6 cellular contexts compared by ENCODE assay signal in genomic region chr6:151867361-151867869, GRCh38. TPM values are rescaled to one million over a fixed set of nuclear protein-coding genes. Genes with fewer than 3 reads are reported as not detected.
"Had no signal": no experiment of that assay in that cellular context is flagged by ENCODE, and none has a peak within 500 bp of the region (broad histone marks: within the 10 kb centered on the region; RNA-seq: fewer than 3 reads in every experiment).

No MANE protein-coding gene starts in this region.

RNA-seq across cellular contexts. Expression of gene ESR1, which starts 59.9 kb away (rescaled TPM):
- total RNA-seq: dermis blood vessel endothelial cell, endothelial cell of umbilical vein, epithelial cell of proximal tubule, glomerular endothelial cell, kidney epithelial cell, mesothelial cell of epicardium had no signal
